ENCODE assay signal across 20 cellular contexts in genomic region chr15:48778338-48778730, GRCh38.
"Had no signal": no experiment of that assay in that cellular context is flagged by ENCODE, and none has a peak within 500 bp of the region (broad histone marks: within the 10 kb centered on the region; RNA-seq: fewer than 3 reads in every experiment).

No MANE protein-coding gene starts in this region.

- H3K4me2 ChIP-seq: neural progenitor cell had no signal

- H2AFZ ChIP-seq: neural progenitor cell had no signal

- H3K9ac ChIP-seq: neural progenitor cell had no signal

- H3K4me3 Mint-ChIP-seq: activated naive CD4-positive, alpha-beta T cell treated with anti-CD3 and anti-CD28 coated beads, Interleukin-2, amount 50 U/mL, for 24 hours; central memory CD8-positive, alpha-beta T cell; naive thymus-derived CD4-positive, alpha-beta T cell; neural progenitor cell; T-cell; T-helper 2 cell treated with Interferon-gamma antibody and Interleukin-4, amounts not matched to agents 5 μg/mL and 100 μg/mL, for 36 hours had no signal

- H3K9me3 ChIP-seq: ascending aorta, breast epithelium, colonic mucosa, esophagus muscularis mucosa, lower lobe of right lung, upper lobe of left lung had no signal

- H3K4me1 ChIP-seq: breast epithelium, colonic mucosa, lower lobe of right lung, neural progenitor cell, spleen, upper lobe of left lung had no signal

- H3K27ac ChIP-seq: breast epithelium, colonic mucosa, lower lobe of right lung, spleen, upper lobe of left lung had no signal

- H3K36me3 ChIP-seq: colonic mucosa had no signal

- H3K9me3 Mint-ChIP-seq: central memory CD8-positive, alpha-beta T cell had no signal

- H3K27me3 ChIP-seq: ascending aorta, breast epithelium, colonic mucosa, esophagus muscularis mucosa, heart right ventricle, neural progenitor cell, spleen, upper lobe of left lung had no signal

- H3K27me3 Mint-ChIP-seq: activated naive CD4-positive, alpha-beta T cell treated with anti-CD3 and anti-CD28 coated beads, Interleukin-2, amount 50 U/mL, for 24 hours; central memory CD8-positive, alpha-beta T cell; naive thymus-derived CD4-positive, alpha-beta T cell; T-cell had no signal

- H3K4me1 Mint-ChIP-seq: activated naive CD4-positive, alpha-beta T cell treated with anti-CD3 and anti-CD28 coated beads, Interleukin-2, amount 50 U/mL, for 24 hours; central memory CD8-positive, alpha-beta T cell; neural progenitor cell; T-cell had no signal

- H3K27ac Mint-ChIP-seq: activated naive CD4-positive, alpha-beta T cell treated with anti-CD3 and anti-CD28 coated beads, Interleukin-2, amount 50 U/mL, for 24 hours; naive thymus-derived CD4-positive, alpha-beta T cell; neural progenitor cell; T-cell; T-helper 2 cell treated with Interferon-gamma antibody and Interleukin-4, amounts not matched to agents 5 μg/mL and 100 μg/mL, for 36 hours had no signal

- ATAC-seq: left colon; lower lobe of right lung; naive thymus-derived CD4-positive, alpha-beta T cell; T-cell had no signal

- DNase-seq: activated gamma-delta T cell treated with Interleukin-2 at 50 U/mL for 16 hours; activated T-cell treated with anti-CD3 and anti-CD28 coated beads, Interleukin-2, amount 50 U/mL, for 1 hour; colonic mucosa; heart right ventricle; islet precursor cell; left colon; lower lobe of right lung; naive thymus-derived CD4-positive, alpha-beta T cell; spleen; stimulated activated CD4-positive, alpha-beta T cell treated with anti-CD3 and anti-CD28 coated beads, Interleukin-4, amount 100 ng/mL, for 24 hours; stimulated activated naive CD4-positive, alpha-beta T cell treated with Interleukin-2 at 50 U/mL for 16 hours; T-cell; upper lobe of left lung had no signal

- H3K4me3 ChIP-seq: ascending aorta, breast epithelium, colonic mucosa, esophagus muscularis mucosa, heart right ventricle, lower lobe of right lung, neural progenitor cell, spleen, upper lobe of left lung had no signal
